Comparison of ENCODE assay signal across 21 cellular contexts in genomic region chr11:44799036-44799435, GRCh38.
A peak's percentile ranks its signal among the peaks of the same experiment; 100 is the strongest.
DNase-seq lines count a peak whose midpoint lies in the region; ATAC-seq and TF ChIP-seq lines count a peak whose summit lies in the region.
"Had no signal": no experiment of that assay in that cellular context is flagged by ENCODE, and none has a peak within 500 bp of the region (broad histone marks: within the 10 kb centered on the region; RNA-seq: fewer than 3 reads in every experiment).

No MANE protein-coding gene starts in this region.

- ATAC-seq in gastroesophageal sphincter (no peak), HG03378 (IDR thresholded peaks at IDR 0.05; ENCODE audit: unreplicated experiment) (no peak), GM21529 (IDR thresholded peaks at IDR 0.05; ENCODE audit: unreplicated experiment) (no peak)
- ATAC-seq: PC-3 had no signal

- H3K4me3 Mint-ChIP-seq in neural progenitor cell (peak overlapping the region; percentile 59), osteocyte (ENCODE audit: unreplicated experiment) (no peak overlapping the region)

- TF ChIP-seq POLR2A in gastroesophageal sphincter (IDR thresholded peaks at IDR 0.05) = no peak

- H3K27ac Mint-ChIP-seq in neural progenitor cell (peak overlapping the region; percentile 86), osteocyte (ENCODE audit: unreplicated experiment) (no peak overlapping the region)

- WGBS in gastroesophageal sphincter (ENCODE audit: low coverage in 1 of 2), 2 donors = 81% methylated on average over 4 of the region's 10 CpGs; no CpG with 5 or more reads in 1 of the 2 donors

- H3K9me3 Mint-ChIP-seq in neural progenitor cell = no peaks in the 10 kb centered on the region
- no peaks in the 10 kb centered on the region for H3K9me3 Mint-ChIP-seq in osteocyte (ENCODE audit: unreplicated experiment)

- H4K20me1 ChIP-seq in neural progenitor cell (ENCODE audit: low read depth) = peaks cover 94% of the 10 kb centered on the region

- H3K79me2 ChIP-seq in neural progenitor cell (ENCODE audit: low read depth) = no peaks in the 10 kb centered on the region

- TF ChIP-seq EP300 in gastroesophageal sphincter (IDR thresholded peaks at IDR 0.05) = no peak

- H3K27ac ChIP-seq in gastroesophageal sphincter (peak overlapping the region in 3 of 4 donors; percentile 52 to 58 (median 57)), neural progenitor cell (no peak overlapping the region)
- H3K27ac ChIP-seq: 22Rv1, C4-2B, HL-60 had no signal

- peak overlapping the region; percentile 26 for H3K4me2 ChIP-seq in neural progenitor cell

- peak; percentile 13 for DNase-seq in NCI-H82 (lab: John Stamatoyannopoulos, UW)
- DNase-seq in NCI-H82 treated with DMSO at 0.1 percent for 48 hours (lab: John Stamatoyannopoulos, UW; ENCODE audit: unreplicated experiment) = no peak
- DNase-seq in neural progenitor cell (ENCODE audit: low spot score) = no peak
- DNase-seq in NCI-H774 (lab: John Stamatoyannopoulos, UW) = no peak
- no peak for DNase-seq in osteocyte (ENCODE audit: extremely low spot score, unreplicated experiment)
- DNase-seq: AML-193, DMS 273 treated with DMSO at 0.1 percent for 48 hours, Kasumi-1, MM.1S, NCI-H1092 treated with DMSO at 0.1 percent for 48 hours, NCI-H2081, PC-3, RPMI8226, SIG-M5 had no signal

- peaks cover 95% of the 10 kb centered on the region for H3K4me1 Mint-ChIP-seq in neural progenitor cell
- H3K4me1 Mint-ChIP-seq in osteocyte (ENCODE audit: unreplicated experiment) = peaks cover 13% of the 10 kb centered on the region

- peaks cover 14% of the 10 kb centered on the region for H3F3A ChIP-seq in neural progenitor cell (ENCODE audit: low read depth)

- no peak overlapping the region for H2AFZ ChIP-seq in neural progenitor cell (replicated peaks)

- H3K27me3 Mint-ChIP-seq in neural progenitor cell (ENCODE audit: insufficient read depth, low read depth) = peaks cover 16% of the 10 kb centered on the region
- H3K27me3 Mint-ChIP-seq in osteocyte (ENCODE audit: unreplicated experiment) = peaks cover 22% of the 10 kb centered on the region

- H3K4me3 ChIP-seq in gastroesophageal sphincter (no peak overlapping the region), neural progenitor cell (no peak overlapping the region)
- H3K4me3 ChIP-seq: HAP-1 had no signal

- H3K4me1 ChIP-seq in gastroesophageal sphincter = peaks cover 2 to 68% (median 4%) of the 10 kb centered on the region in 3 donors
- H3K4me1 ChIP-seq in neural progenitor cell = peaks cover 48% of the 10 kb centered on the region

- no peak for TF ChIP-seq CTCF in gastroesophageal sphincter (IDR thresholded peaks at IDR 0.05)
- TF ChIP-seq CTCF in neural progenitor cell (IDR thresholded peaks at IDR 0.05) = no peak
- TF ChIP-seq CTCF in osteocyte (IDR thresholded peaks at IDR 0.05) = no peak

- H3K27me3 ChIP-seq in gastroesophageal sphincter (no peaks in the 10 kb centered on the region), neural progenitor cell (no peaks in the 10 kb centered on the region)

- no peaks in the 10 kb centered on the region for H3K36me3 ChIP-seq in gastroesophageal sphincter
- no peaks in the 10 kb centered on the region for H3K36me3 ChIP-seq in neural progenitor cell
- H3K36me3 ChIP-seq: HAP-1 had no signal

- H3K9me3 ChIP-seq in gastroesophageal sphincter (no peaks in the 10 kb centered on the region), neural progenitor cell (ENCODE audit: low read depth) (no peaks in the 10 kb centered on the region)
- H3K9me3 ChIP-seq: HAP-1 had no signal

- H3K9ac ChIP-seq in neural progenitor cell = no peak overlapping the region

- peaks cover 4% of the 10 kb centered on the region for H3K36me3 Mint-ChIP-seq in neural progenitor cell
- no peaks in the 10 kb centered on the region for H3K36me3 Mint-ChIP-seq in osteocyte (ENCODE audit: unreplicated experiment)
